Comparison of ENCODE assay signal across 2 cellular contexts in the genomic region with DNA sequence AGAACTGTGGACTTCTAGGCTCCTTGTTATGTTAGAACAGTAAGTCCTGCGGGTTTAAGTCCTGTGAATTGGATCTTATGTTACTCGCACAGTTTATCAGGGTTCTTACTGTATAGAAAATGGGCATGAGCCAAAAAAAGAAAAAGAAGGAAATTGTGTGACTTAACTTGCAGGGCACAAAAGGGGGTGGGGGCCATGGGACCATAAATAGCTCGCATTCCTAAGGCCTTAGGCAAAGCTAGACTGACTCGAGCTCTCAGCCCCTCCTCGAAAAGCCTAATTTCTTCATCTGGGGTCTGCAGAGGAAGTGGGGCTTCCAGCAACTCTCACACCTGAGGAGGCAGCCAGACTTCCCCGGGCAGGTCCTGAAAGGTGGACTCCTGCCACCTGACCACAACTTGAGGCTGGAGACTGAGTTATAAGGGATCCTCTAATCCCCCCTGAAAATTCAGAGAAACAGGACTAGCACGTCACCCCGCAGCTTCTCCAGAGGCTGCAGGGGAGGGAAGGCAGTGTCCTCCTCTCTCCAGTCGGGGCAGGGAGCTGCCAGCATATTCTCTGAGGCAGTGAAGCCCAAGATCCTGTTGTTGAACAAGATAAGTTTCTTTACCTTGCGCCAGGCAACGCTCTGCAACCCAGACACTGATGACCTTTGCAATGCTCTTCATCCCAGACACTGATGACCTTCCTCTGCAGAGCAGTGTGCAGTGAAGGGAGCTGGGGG.
TF ChIP-seq lines count a peak whose summit lies in the region.

No MANE protein-coding gene starts in this region.

TF ChIP-seq in HCT116, 20 proteins besides CTCF, POLR2A, EP300 and RAD21:
- TF ChIP-seq EGR1 (IDR thresholded peaks at IDR 0.05; ENCODE audit: low read depth): no peak
- TF ChIP-seq FOSL1 (IDR thresholded peaks at IDR 0.05; ENCODE audit: low read depth): no peak
- TF ChIP-seq YY1 (IDR thresholded peaks at IDR 0.05; ENCODE audit: extremely low read depth, insufficient replicate concordance, low read depth, low read length): no peak
- TF ChIP-seq, protein P1, sequence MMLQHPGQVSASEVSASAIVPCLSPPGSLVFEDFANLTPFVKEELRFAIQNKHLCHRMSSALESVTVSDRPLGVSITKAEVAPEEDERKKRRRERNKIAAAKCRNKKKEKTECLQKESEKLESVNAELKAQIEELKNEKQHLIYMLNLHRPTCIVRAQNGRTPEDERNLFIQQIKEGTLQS (IDR thresholded peaks at IDR 0.05): no peak
- TF ChIP-seq SIN3A (IDR thresholded peaks at IDR 0.05; ENCODE audit: low read depth): no peak
- no peak for TF ChIP-seq ZFX (IDR thresholded peaks at IDR 0.05)
- TF ChIP-seq TCF7L2 (IDR thresholded peaks at IDR 0.05; ENCODE audit: borderline replicate concordance, extremely low read depth, insufficient read depth, insufficient read length): no peak
- no peak for TF ChIP-seq EZH2 (IDR thresholded peaks at IDR 0.05)
- TF ChIP-seq SRF (IDR thresholded peaks at IDR 0.05; ENCODE audit: low read depth): no peak
- no peak for TF ChIP-seq CEBPB (IDR thresholded peaks at IDR 0.05; ENCODE audit: low read depth)
- TF ChIP-seq, protein P2, sequence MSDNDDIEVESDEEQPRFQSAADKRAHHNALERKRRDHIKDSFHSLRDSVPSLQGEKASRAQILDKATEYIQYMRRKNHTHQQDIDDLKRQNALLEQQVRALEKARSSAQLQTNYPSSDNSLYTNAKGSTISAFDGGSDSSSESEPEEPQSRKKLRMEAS (IDR thresholded peaks at IDR 0.05): no peak
- no peak for TF ChIP-seq JUND (IDR thresholded peaks at IDR 0.05)
- TF ChIP-seq ZBTB33 (IDR thresholded peaks at IDR 0.05; ENCODE audit: extremely low read depth, insufficient replicate concordance, low read length): no peak
TF ChIP-seq in HCT116: peak in this region for 0.

TF ChIP-seq in WTC11, 78 proteins besides CTCF, POLR2A, EP300 and RAD21:
- no peak for TF ChIP-seq ZNF138 (CRISPR knock-in tag; conservative IDR thresholded peaks at IDR 0.05)
- TF ChIP-seq ZNF232 (CRISPR knock-in tag; IDR thresholded peaks at IDR 0.05): no peak
- no peak for TF ChIP-seq CDX4 (CRISPR knock-in tag; IDR thresholded peaks at IDR 0.05; ENCODE audit: borderline replicate concordance)
- TF ChIP-seq FOXP1 (CRISPR knock-in tag; IDR thresholded peaks at IDR 0.05; ENCODE audit: borderline replicate concordance): no peak
- TF ChIP-seq, protein P3, sequence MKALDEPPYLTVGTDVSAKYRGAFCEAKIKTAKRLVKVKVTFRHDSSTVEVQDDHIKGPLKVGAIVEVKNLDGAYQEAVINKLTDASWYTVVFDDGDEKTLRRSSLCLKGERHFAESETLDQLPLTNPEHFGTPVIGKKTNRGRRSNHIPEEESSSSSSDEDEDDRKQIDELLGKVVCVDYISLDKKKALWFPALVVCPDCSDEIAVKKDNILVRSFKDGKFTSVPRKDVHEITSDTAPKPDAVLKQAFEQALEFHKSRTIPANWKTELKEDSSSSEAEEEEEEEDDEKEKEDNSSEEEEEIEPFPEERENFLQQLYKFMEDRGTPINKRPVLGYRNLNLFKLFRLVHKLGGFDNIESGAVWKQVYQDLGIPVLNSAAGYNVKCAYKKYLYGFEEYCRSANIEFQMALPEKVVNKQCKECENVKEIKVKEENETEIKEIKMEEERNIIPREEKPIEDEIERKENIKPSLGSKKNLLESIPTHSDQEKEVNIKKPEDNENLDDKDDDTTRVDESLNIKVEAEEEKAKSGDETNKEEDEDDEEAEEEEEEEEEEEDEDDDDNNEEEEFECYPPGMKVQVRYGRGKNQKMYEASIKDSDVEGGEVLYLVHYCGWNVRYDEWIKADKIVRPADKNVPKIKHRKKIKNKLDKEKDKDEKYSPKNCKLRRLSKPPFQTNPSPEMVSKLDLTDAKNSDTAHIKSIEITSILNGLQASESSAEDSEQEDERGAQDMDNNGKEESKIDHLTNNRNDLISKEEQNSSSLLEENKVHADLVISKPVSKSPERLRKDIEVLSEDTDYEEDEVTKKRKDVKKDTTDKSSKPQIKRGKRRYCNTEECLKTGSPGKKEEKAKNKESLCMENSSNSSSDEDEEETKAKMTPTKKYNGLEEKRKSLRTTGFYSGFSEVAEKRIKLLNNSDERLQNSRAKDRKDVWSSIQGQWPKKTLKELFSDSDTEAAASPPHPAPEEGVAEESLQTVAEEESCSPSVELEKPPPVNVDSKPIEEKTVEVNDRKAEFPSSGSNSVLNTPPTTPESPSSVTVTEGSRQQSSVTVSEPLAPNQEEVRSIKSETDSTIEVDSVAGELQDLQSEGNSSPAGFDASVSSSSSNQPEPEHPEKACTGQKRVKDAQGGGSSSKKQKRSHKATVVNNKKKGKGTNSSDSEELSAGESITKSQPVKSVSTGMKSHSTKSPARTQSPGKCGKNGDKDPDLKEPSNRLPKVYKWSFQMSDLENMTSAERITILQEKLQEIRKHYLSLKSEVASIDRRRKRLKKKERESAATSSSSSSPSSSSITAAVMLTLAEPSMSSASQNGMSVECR (CRISPR knock-in tag; IDR thresholded peaks at IDR 0.05; ENCODE audit: borderline replicate concordance): no peak
- TF ChIP-seq MYBL2 (CRISPR knock-in tag; IDR thresholded peaks at IDR 0.05): no peak
- no peak for TF ChIP-seq JUN (CRISPR knock-in tag; IDR thresholded peaks at IDR 0.05)
- TF ChIP-seq MLX (CRISPR knock-in tag; IDR thresholded peaks at IDR 0.05): no peak
